12 cellular contexts compared by ENCODE assay signal in the genomic region with DNA sequence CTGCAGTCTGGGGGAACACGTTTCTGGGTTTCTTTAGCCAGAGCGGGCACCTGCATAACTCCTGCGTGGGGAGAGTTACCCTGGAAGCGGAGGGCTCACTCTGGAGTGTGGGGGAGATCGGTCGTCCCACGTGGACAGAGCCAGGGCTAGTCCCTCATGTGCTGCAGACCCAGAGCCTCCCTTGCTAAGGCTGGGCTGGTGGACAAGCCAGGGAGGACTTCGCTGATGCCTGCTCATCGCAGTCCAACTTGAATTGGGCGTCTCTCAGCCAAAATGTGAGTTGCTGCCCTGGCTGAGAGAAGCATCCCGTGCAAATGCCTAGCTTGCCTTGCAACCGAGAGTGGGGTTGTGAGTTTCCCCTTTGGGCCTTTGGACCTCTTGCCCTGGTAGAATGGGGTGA. TPM values are rescaled to one million over a fixed set of nuclear protein-coding genes. Genes with fewer than 3 reads are reported as not detected.
A peak's percentile ranks its signal among the peaks of the same experiment; 100 is the strongest.
DNase-seq lines count a peak whose midpoint lies in the region; ATAC-seq, FAIRE-seq and TF ChIP-seq lines count a peak whose summit lies in the region.
"Had no signal": no experiment of that assay in that cellular context is flagged by ENCODE, and none has a peak within 500 bp of the region (broad histone marks: within the 10 kb centered on the region; RNA-seq: fewer than 3 reads in every experiment).

No MANE protein-coding gene starts in this region.

- no peak for ATAC-seq in T-helper 17 cell
- no peak for ATAC-seq in HG03432 (IDR thresholded peaks at IDR 0.05; ENCODE audit: unreplicated experiment)
- no peak for ATAC-seq in HG03175 (IDR thresholded peaks at IDR 0.05; ENCODE audit: unreplicated experiment)

- no peak overlapping the region for H3K27ac Mint-ChIP-seq in T-helper 17 cell

- no peak for TF ChIP-seq EP300 in sigmoid colon (IDR thresholded peaks at IDR 0.05)

- peak overlapping the region; percentile 81 to 99 (median 96) for H3K4me2 ChIP-seq in BLaER1 treated with 17β-estradiol and CSF1 and Interleukin-3, amounts not matched to agents 10 nM and 100 nM
- H3K4me2 ChIP-seq in keratinocyte (ENCODE audit: control insufficient read depth, extremely low read depth, insufficient read depth, low read depth, low read length): peak overlapping the region; percentile 93

- no peaks in the 10 kb centered on the region for H3K9me1 ChIP-seq in keratinocyte (ENCODE audit: control insufficient read depth, extremely low read depth, insufficient read depth, low read length)

- intact Hi-C loops in sigmoid colon (cut with DNase I): loop anchor here (10.0 kb wide), 1 partner anchor 526 kb away; a partner anchor contains a TSS

- no peak overlapping the region for H2AFZ ChIP-seq in keratinocyte (ENCODE audit: control insufficient read depth, low read length)

- H3K27me3 ChIP-seq in BLaER1 treated with 17β-estradiol and CSF1 and Interleukin-3, amounts not matched to agents 10 nM and 100 nM: peaks cover 0 to 16% (median 8%) of the 10 kb centered on the region in 11 experiments; a peak in 11 of 22 replicates
- H3K27me3 ChIP-seq in keratinocyte (ENCODE audit: control insufficient read depth, extremely low read depth, insufficient read depth, low read length) (peaks cover 22% of the 10 kb centered on the region), sigmoid colon (no peaks in the 10 kb centered on the region)

- TF ChIP-seq POLR2A in sigmoid colon (IDR thresholded peaks at IDR 0.05): no peak

- WGBS in sigmoid colon, 2 donors: 66 to 73% methylated on average over 12 of the region's 12 CpGs

- TF ChIP-seq CTCF in keratinocyte (optimal IDR thresholded peaks at IDR 0.05 in 1 of 3, IDR thresholded peaks at IDR 0.05 in 1 of 3, conservative IDR thresholded peaks at IDR 0.05 in 1 of 3; ENCODE audit: extremely low read depth in 1 of 3, insufficient read depth in 2 of 3, low read length in 3 of 3): no peak
- TF ChIP-seq CTCF in sigmoid colon (IDR thresholded peaks at IDR 0.05): no peak

- H3K36me3 Mint-ChIP-seq in T-helper 17 cell (ENCODE audit: low read depth): no peaks in the 10 kb centered on the region

- peaks cover 23% of the 10 kb centered on the region for H3K27me3 Mint-ChIP-seq in T-helper 17 cell

- H3K4me1 Mint-ChIP-seq in T-helper 17 cell: peaks cover 20% of the 10 kb centered on the region

- no peak overlapping the region for H3K27ac ChIP-seq in BLaER1 treated with 17β-estradiol and CSF1 and Interleukin-3, amounts not matched to agents 10 nM and 100 nM
- no peak overlapping the region for H3K27ac ChIP-seq in keratinocyte (ENCODE audit: control insufficient read depth, insufficient read depth, low read length)
- peak overlapping the region; percentile 96 to 100 (median 98) for H3K27ac ChIP-seq in sigmoid colon

- peaks cover 24 to 85% (median 54%) of the 10 kb centered on the region in 10 experiments for H3K4me1 ChIP-seq in BLaER1 treated with 17β-estradiol and CSF1 and Interleukin-3, amounts not matched to agents 10 nM and 100 nM
- H3K4me1 ChIP-seq in keratinocyte (ENCODE audit: control insufficient read depth, extremely low read depth, insufficient read depth, low read length) (peaks cover 15% of the 10 kb centered on the region), sigmoid colon (peaks cover 0 to 61% (median 51%) of the 10 kb centered on the region in 4 donors)

- dilution Hi-C loops in keratinocyte (cut with MboI; ENCODE audit: extremely low pct_ligation_motif_present, low sequenced_read_pairs): no loop called here

- H3K79me2 ChIP-seq in keratinocyte (ENCODE audit: control insufficient read depth, insufficient read depth, low read length): no peaks in the 10 kb centered on the region

- peaks cover 0 to 7% (median 0%) of the 10 kb centered on the region in 11 experiments; a peak in 2 of 22 replicates for H3K9me3 ChIP-seq in BLaER1 treated with 17β-estradiol and CSF1 and Interleukin-3, amounts not matched to agents 10 nM and 100 nM (replicated peaks in 1 of 11)
- H3K9me3 ChIP-seq in T-helper 17 cell (ENCODE audit: control insufficient read depth, low read length, poor library complexity, severe bottlenecking) (no peaks in the 10 kb centered on the region), keratinocyte (ENCODE audit: control insufficient read depth, low read depth, low read length) (no peaks in the 10 kb centered on the region), sigmoid colon (no peaks in the 10 kb centered on the region)

- FAIRE-seq in keratinocyte (lab: Jason Lieb, UNC): no peak

- H3K4me3 ChIP-seq in BLaER1 treated with 17β-estradiol and CSF1 and Interleukin-3, amounts not matched to agents 10 nM and 100 nM: peak overlapping the region in 9 of 10 experiments; percentile 47 to 73 (median 62); a peak in 16 of 20 replicates
- H3K4me3 ChIP-seq in keratinocyte (ENCODE audit: control insufficient read depth in 2 of 3, extremely low read depth in 1 of 3, insufficient read depth in 2 of 3, low read depth in 1 of 3, low read length in 3 of 3) (no peak overlapping the region), sigmoid colon (peak overlapping the region; percentile 66 to 85 (median 78))

- peaks cover 0 to 10% (median 0%) of the 10 kb centered on the region in 11 experiments; a peak in 4 of 22 replicates for H3K36me3 ChIP-seq in BLaER1 treated with 17β-estradiol and CSF1 and Interleukin-3, amounts not matched to agents 10 nM and 100 nM
- H3K36me3 ChIP-seq in keratinocyte (ENCODE audit: control insufficient read depth in 2 of 2, extremely low read depth in 1 of 2, insufficient read depth in 2 of 2, low read length in 2 of 2) (no peaks in the 10 kb centered on the region), sigmoid colon (peaks cover 0 to 28% (median 0%) of the 10 kb centered on the region in 4 donors)

- peaks cover 0 to 28% (median 19%) of the 10 kb centered on the region in 11 experiments; a peak in 15 of 22 replicates for H4K20me1 ChIP-seq in BLaER1 treated with 17β-estradiol and CSF1 and Interleukin-3, amounts not matched to agents 10 nM and 100 nM
- peaks cover 6% of the 10 kb centered on the region for H4K20me1 ChIP-seq in keratinocyte (ENCODE audit: control insufficient read depth, extremely low read depth, insufficient read depth, low read length)

- peak overlapping the region; percentile 88 for H3K4me3 Mint-ChIP-seq in T-helper 17 cell

- peak overlapping the region in 9 of 11 experiments; percentile 12 to 73 (median 61); a peak in 12 of 22 replicates for H3K9ac ChIP-seq in BLaER1 treated with 17β-estradiol and CSF1 and Interleukin-3, amounts not matched to agents 10 nM and 100 nM
- H3K9ac ChIP-seq in keratinocyte (ENCODE audit: control insufficient read depth, extremely low read depth, insufficient read depth, low read length): no peak overlapping the region

- DNase-seq in T-helper 17 cell: no peak
- no peak for DNase-seq in keratinocyte (ENCODE audit: low read depth, low spot score)
- peak; percentile 80 for DNase-seq in sigmoid colon
- no peak for DNase-seq in dedifferentiated amniotic fluid mesenchymal stem cell (ENCODE audit: extremely low spot score)
- no peak for DNase-seq in NCI-H1436 (lab: John Stamatoyannopoulos, UW)
- DNase-seq: H7; islet precursor cell; NCI-H1417 treated with DMSO at 0.1 percent for 48 hours; stimulated activated CD4-positive, alpha-beta T cell treated with anti-CD3 and anti-CD28 coated beads, Interleukin-2, amount 100 ng/mL, for 24 hours had no signal

RNA-seq across cellular contexts. Expression of a gene that starts 1.0 kb away (rescaled TPM):
- 1 to 10 TPM; 1.9 to 4.2 TPM for total RNA-seq in T-helper 17 cell
- polyA plus RNA-seq in keratinocyte: 1.2 to 2.0 TPM (median 1.3 TPM) in 3 replicates
- 8.2 TPM for polyA plus RNA-seq in keratinocyte (2011; ENCODE audit: low read depth)
- polyA plus RNA-seq in keratinocyte (2011; cell fraction: cytosol; rRNA removed): 0.60 and 0.70 TPM in 2 replicates
- polyA plus RNA-seq in keratinocyte (2011; cell fraction: nucleus; rRNA removed): 3.2 and 3.3 TPM in 2 replicates
- 0.97 and 5.1 TPM in 2 replicates for polyA plus RNA-seq in keratinocyte (2012; ENCODE audit: low replicate concordance)
- polyA minus RNA-seq in keratinocyte: 1.6 to 3.5 TPM (median 3.4 TPM) in 3 replicates
- 0.96 TPM for polyA minus RNA-seq in keratinocyte (2011; cell fraction: cytosol; rRNA and poly(A)+ RNA removed)
- polyA minus RNA-seq in keratinocyte (2011; cell fraction: nucleus; rRNA and poly(A)+ RNA removed): 6.3 TPM in 2 replicates
- 100 to 1,000 TPM; 140 to 545 (median 260) TPM for total RNA-seq in sigmoid colon
- 10 to 100 TPM in 1 of 3 donors, 1 to 10 TPM in 2; 3.0 to 27.3 (median 6.0) TPM for polyA plus RNA-seq in sigmoid colon

Comparison
In these comparisons a context has a peak if more than half of its experiments do, and no peak if none do; other contexts are left out.
1. H3K27ac ChIP-seq: peak in sigmoid colon (4 of 4); none in BLaER1 treated with 17β-estradiol and CSF1 and Interleukin-3, amounts not matched to agents 10 nM and 100 nM (0 of 11) and keratinocyte (single experiment).
2. H3K4me3 ChIP-seq: peak in BLaER1 treated with 17β-estradiol and CSF1 and Interleukin-3, amounts not matched to agents 10 nM and 100 nM (9 of 10) and sigmoid colon (4 of 4); none in keratinocyte (0 of 3).
3. RNA of a gene that starts 1.0 kb away (total RNA-seq): 140 to 545 TPM in sigmoid colon; 1.9 to 4.2 TPM in T-helper 17 cell; every median in the first group is over 10 times any median in the second.